Comparison of ENCODE assay signal across 9 cellular contexts in the genomic region with DNA sequence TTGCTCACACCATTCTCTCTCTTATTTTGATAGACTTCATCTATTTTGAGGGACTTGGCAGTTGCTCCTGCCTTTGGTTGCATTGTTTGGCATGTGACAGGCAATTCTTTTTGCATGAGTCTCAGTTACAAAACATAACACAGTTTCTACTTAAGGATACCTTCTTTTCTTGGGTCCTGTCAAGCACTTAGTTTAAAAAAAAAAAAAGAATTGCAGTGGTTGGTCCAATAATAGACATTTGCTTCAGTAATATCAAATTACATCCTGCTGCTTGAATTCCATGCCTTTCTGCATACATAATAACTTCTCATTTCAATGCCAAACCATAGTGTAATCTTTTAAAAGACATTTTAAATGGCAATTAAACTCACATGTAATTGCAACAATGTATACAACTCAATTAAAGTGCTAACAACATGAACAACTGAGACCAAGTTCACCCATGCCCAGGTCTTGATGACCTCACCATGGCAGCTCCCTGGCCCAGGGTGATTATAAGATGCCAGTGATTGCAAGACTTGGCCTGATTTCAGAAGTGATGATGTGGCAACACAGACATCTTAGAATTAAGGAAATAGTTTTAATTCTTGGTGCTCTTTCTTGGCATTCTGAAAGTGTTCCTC. TPM values are rescaled to one million over a fixed set of nuclear protein-coding genes. Genes with fewer than 3 reads are reported as not detected.
DNase-seq lines count a peak whose midpoint lies in the region; ATAC-seq and TF ChIP-seq lines count a peak whose summit lies in the region.
"Had no signal": no experiment of that assay in that cellular context is flagged by ENCODE, and none has a peak within 500 bp of the region (broad histone marks: within the 10 kb centered on the region; RNA-seq: fewer than 3 reads in every experiment).

No MANE protein-coding gene starts in this region.

- H3K4me3 Mint-ChIP-seq in GM23338, result no peak overlapping the region
- H3K4me3 Mint-ChIP-seq: activated T-helper 1 cell treated with anti-CD3 and anti-CD28 coated beads, Interleukin-12 subunit alpha, Interleukin-12 subunit beta, Interleukin-2, Interleukin-4 antibody, amounts not matched to agents 30 ng/mL and 10 ng/mL and 1 ng/mL, durations not matched to agents 14 hours and 24 hours and 36 hours had no signal

- H4K20me1 ChIP-seq in smooth muscle cell (ENCODE audit: low read depth), result no peaks in the 10 kb centered on the region
- H4K20me1 ChIP-seq in GM23338 (replicated peaks; ENCODE audit: insufficient read depth), result no peaks in the 10 kb centered on the region

- no peaks in the 10 kb centered on the region for H3K36me3 ChIP-seq in RWPE2 (ENCODE audit: low read depth)
- no peaks in the 10 kb centered on the region for H3K36me3 ChIP-seq in smooth muscle cell (ENCODE audit: low read depth)
- no peaks in the 10 kb centered on the region for H3K36me3 ChIP-seq in GM23338 (ENCODE audit: insufficient read depth)

- no peak overlapping the region for H3K27ac Mint-ChIP-seq in GM23338
- H3K27ac Mint-ChIP-seq: activated T-helper 1 cell treated with anti-CD3 and anti-CD28 coated beads, Interleukin-12 subunit alpha, Interleukin-12 subunit beta, Interleukin-2, Interleukin-4 antibody, amounts not matched to agents 30 ng/mL and 10 ng/mL and 1 ng/mL, durations not matched to agents 14 hours and 24 hours and 36 hours had no signal

- no peak overlapping the region for H3K4me3 ChIP-seq in RWPE2 (ENCODE audit: severe bottlenecking)
- no peak overlapping the region for H3K4me3 ChIP-seq in fibroblast of pulmonary artery (replicated peaks; ENCODE audit: low read depth, low read length)
- H3K4me3 ChIP-seq in smooth muscle cell, result no peak overlapping the region
- H3K4me3 ChIP-seq in GM23338, result no peak overlapping the region

- no peaks in the 10 kb centered on the region for H3K79me2 ChIP-seq in smooth muscle cell (ENCODE audit: low read depth)
- H3K79me2 ChIP-seq in GM23338 (replicated peaks; ENCODE audit: insufficient read depth), result no peaks in the 10 kb centered on the region

- no peaks in the 10 kb centered on the region for H3K27me3 ChIP-seq in RWPE2 (ENCODE audit: insufficient read depth, poor library complexity, severe bottlenecking)
- no peaks in the 10 kb centered on the region for H3K27me3 ChIP-seq in smooth muscle cell (ENCODE audit: low read depth)
- peaks cover 25% of the 10 kb centered on the region for H3K27me3 ChIP-seq in GM23338 (ENCODE audit: insufficient read depth)

- no peak for DNase-seq in HEK293T (ENCODE audit: extremely low spot score)
- peak; percentile 74 for DNase-seq in RWPE2 (ENCODE audit: low spot score)
- DNase-seq in fibroblast of pulmonary artery (ENCODE audit: low read depth), result peak; percentile 89
- DNase-seq in smooth muscle cell (lab: John Stamatoyannopoulos, UW; ENCODE audit: unreplicated experiment), result no peak
- no peak for DNase-seq in GM23338 (ENCODE audit: low spot score)
- DNase-seq in COLO829 (ENCODE audit: low spot score), result no peak
- DNase-seq in GM20000 (ENCODE audit: low spot score), result no peak

- H3F3A ChIP-seq in smooth muscle cell (ENCODE audit: low read depth), result no peaks in the 10 kb centered on the region
- no peaks in the 10 kb centered on the region for H3F3A ChIP-seq in GM23338 (replicated peaks; ENCODE audit: low read depth)

- H3K36me3 Mint-ChIP-seq in GM23338 (ENCODE audit: low read depth), result no peaks in the 10 kb centered on the region

- ATAC-seq in RWPE2 (ENCODE audit: low read depth) (peak; percentile 78), GM18520 (IDR thresholded peaks at IDR 0.05; ENCODE audit: unreplicated experiment) (no peak), GM23338 (no peak)

- H3K9me3 ChIP-seq in RWPE2 (ENCODE audit: severe bottlenecking) (no peaks in the 10 kb centered on the region), smooth muscle cell (replicated peaks; ENCODE audit: low read depth) (no peaks in the 10 kb centered on the region)

- H3K4me1 Mint-ChIP-seq in GM23338, result peaks cover 10% of the 10 kb centered on the region; the same call in 2 of the 3 replicates

- H3K4me2 ChIP-seq in smooth muscle cell (peak overlapping the region; percentile 16), GM23338 (no peak overlapping the region)

- TF ChIP-seq CTCF in RWPE2 (IDR thresholded peaks at IDR 0.05; ENCODE audit: poor library complexity, severe bottlenecking) (no peak), fibroblast of pulmonary artery (IDR thresholded peaks at IDR 0.05; ENCODE audit: low read length, missing control alignments) (no peak), smooth muscle cell (IDR thresholded peaks at IDR 0.05; ENCODE audit: borderline replicate concordance, insufficient read depth, poor library complexity, severe bottlenecking) (no peak), GM23338 (conservative IDR thresholded peaks at IDR 0.05; ENCODE audit: low read depth in 2 of 2) (no peak), GM20000 (IDR thresholded peaks at IDR 0.05; ENCODE audit: extremely low read depth, missing control alignments) (no peak)

- H3K9me2 ChIP-seq in GM23338 (ENCODE audit: insufficient read depth), result no peaks in the 10 kb centered on the region

- H3K4me1 ChIP-seq in RWPE2 (ENCODE audit: insufficient read depth, poor library complexity, severe bottlenecking) (peaks cover 18% of the 10 kb centered on the region), smooth muscle cell (ENCODE audit: low read depth) (no peaks in the 10 kb centered on the region), GM23338 (ENCODE audit: insufficient read depth) (0 out of 2 replicates have a peak, but pooled peaks cover 5% of the 10 kb centered on the region)

- POLR2A ChIA-PET in HEK293T (lab: Yijun Ruan, JAX), result no interaction called here

- H3K9me3 Mint-ChIP-seq in GM23338, result no peaks in the 10 kb centered on the region
- H3K9me3 Mint-ChIP-seq: activated T-helper 1 cell treated with anti-CD3 and anti-CD28 coated beads, Interleukin-12 subunit alpha, Interleukin-12 subunit beta, Interleukin-2, Interleukin-4 antibody, amounts not matched to agents 30 ng/mL and 10 ng/mL and 1 ng/mL, durations not matched to agents 14 hours and 24 hours and 36 hours had no signal

- CTCF ChIA-PET in HEK293T (lab: Yijun Ruan, JAX), result no interaction called here

- H3K27me3 Mint-ChIP-seq in GM23338 (ENCODE audit: insufficient read depth, low read depth, poor library complexity), result peaks cover 6% of the 10 kb centered on the region

- H3K27ac ChIP-seq in RWPE2 (ENCODE audit: poor library complexity, severe bottlenecking) (peak overlapping the region; percentile 38), smooth muscle cell (ENCODE audit: low read depth) (no peak overlapping the region), GM23338 (ENCODE audit: low read depth) (no peak overlapping the region)

- H2AFZ ChIP-seq in smooth muscle cell (ENCODE audit: low read depth) (no peak overlapping the region), GM23338 (no peak overlapping the region)

- H3K9ac ChIP-seq in smooth muscle cell (ENCODE audit: low read depth), result no peak overlapping the region

TF ChIP-seq in HEK293T, 16 proteins besides CTCF, POLR2A, EP300 and RAD21:
- TF ChIP-seq BHLHE40 (IDR thresholded peaks at IDR 0.05; ENCODE audit: borderline replicate concordance) (no peak), FOXK2 (IDR thresholded peaks at IDR 0.05) (no peak), ZNF384 (IDR thresholded peaks at IDR 0.05) (0 out of 2 replicates have a peak, but pooled peaks have one; percentile 17), FOXM1 (IDR thresholded peaks at IDR 0.05; ENCODE audit: borderline replicate concordance) (no peak)
TF ChIP-seq in HEK293T: peak in this region for 1.

TF ChIP-seq in GM23338, 12 proteins besides CTCF, POLR2A, EP300 and RAD21 (continues in another document):
- TF ChIP-seq JUNB (IDR thresholded peaks at IDR 0.05; ENCODE audit: unreplicated experiment) (no peak), STAT1 (IDR thresholded peaks at IDR 0.05; ENCODE audit: unreplicated experiment) (no peak), ZNF331 (CRISPR knock-in tag; IDR thresholded peaks at IDR 0.05; ENCODE audit: low read depth) (no peak), POLR2AphosphoS5 (IDR thresholded peaks at IDR 0.05; ENCODE audit: low read depth) (no peak), EZH2 (IDR thresholded peaks at IDR 0.05; ENCODE audit: low read depth, unreplicated experiment) (no peak), ZNF114 (CRISPR knock-in tag; IDR thresholded peaks at IDR 0.05) (no peak), EZH2phosphoT487 (IDR thresholded peaks at IDR 0.05; ENCODE audit: unreplicated experiment) (no peak)
- TF ChIP-seq, protein P1, sequence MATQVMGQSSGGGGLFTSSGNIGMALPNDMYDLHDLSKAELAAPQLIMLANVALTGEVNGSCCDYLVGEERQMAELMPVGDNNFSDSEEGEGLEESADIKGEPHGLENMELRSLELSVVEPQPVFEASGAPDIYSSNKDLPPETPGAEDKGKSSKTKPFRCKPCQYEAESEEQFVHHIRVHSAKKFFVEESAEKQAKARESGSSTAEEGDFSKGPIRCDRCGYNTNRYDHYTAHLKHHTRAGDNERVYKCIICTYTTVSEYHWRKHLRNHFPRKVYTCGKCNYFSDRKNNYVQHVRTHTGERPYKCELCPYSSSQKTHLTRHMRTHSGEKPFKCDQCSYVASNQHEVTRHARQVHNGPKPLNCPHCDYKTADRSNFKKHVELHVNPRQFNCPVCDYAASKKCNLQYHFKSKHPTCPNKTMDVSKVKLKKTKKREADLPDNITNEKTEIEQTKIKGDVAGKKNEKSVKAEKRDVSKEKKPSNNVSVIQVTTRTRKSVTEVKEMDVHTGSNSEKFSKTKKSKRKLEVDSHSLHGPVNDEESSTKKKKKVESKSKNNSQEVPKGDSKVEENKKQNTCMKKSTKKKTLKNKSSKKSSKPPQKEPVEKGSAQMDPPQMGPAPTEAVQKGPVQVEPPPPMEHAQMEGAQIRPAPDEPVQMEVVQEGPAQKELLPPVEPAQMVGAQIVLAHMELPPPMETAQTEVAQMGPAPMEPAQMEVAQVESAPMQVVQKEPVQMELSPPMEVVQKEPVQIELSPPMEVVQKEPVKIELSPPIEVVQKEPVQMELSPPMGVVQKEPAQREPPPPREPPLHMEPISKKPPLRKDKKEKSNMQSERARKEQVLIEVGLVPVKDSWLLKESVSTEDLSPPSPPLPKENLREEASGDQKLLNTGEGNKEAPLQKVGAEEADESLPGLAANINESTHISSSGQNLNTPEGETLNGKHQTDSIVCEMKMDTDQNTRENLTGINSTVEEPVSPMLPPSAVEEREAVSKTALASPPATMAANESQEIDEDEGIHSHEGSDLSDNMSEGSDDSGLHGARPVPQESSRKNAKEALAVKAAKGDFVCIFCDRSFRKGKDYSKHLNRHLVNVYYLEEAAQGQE (IDR thresholded peaks at IDR 0.05; ENCODE audit: unreplicated experiment), result no peak

RNA-seq across cellular contexts. Expression of a gene that starts 32.2 kb away (rescaled TPM):
- total RNA-seq in smooth muscle cell, result not detected in 2 replicates
- polyA plus RNA-seq in smooth muscle cell (0.15 TPM in 1 of 2 replicates, not detected in the other), GM23338 (2016; fragmentation: Nextera tagmentation; extraction: Ambion mirVana) (not detected in 2 replicates)
- not detected in 2 replicates for total RNA-seq in GM23338 (2014; rRNA removed; shearing (Covaris generic))
- total RNA-seq: activated T-helper 1 cell treated with anti-CD3 and anti-CD28 coated beads, Interleukin-12 subunit alpha, Interleukin-12 subunit beta, Interleukin-2, Interleukin-4 antibody, amounts not matched to agents 30 ng/mL and 10 ng/mL and 1 ng/mL, durations not matched to agents 14 hours and 24 hours and 36 hours had no signal

Comparison
In these comparisons a context has a peak if more than half of its experiments do, and no peak if none do; other contexts are left out.
1. DNase-seq: peak in RWPE2 (single experiment) and fibroblast of pulmonary artery (single experiment); none in HEK293T (single experiment), smooth muscle cell (single experiment), GM23338 (single experiment), COLO829 (single experiment) and GM20000 (single experiment).